ENCODE assay signal across 11 cellular contexts in genomic region chr9:70415041-70415440, GRCh38. TPM values are rescaled to one million over a fixed set of nuclear protein-coding genes. Genes with fewer than 3 reads are reported as not detected.
DNase-seq lines count a peak whose midpoint lies in the region; ATAC-seq and TF ChIP-seq lines count a peak whose summit lies in the region.
"Had no signal": no experiment of that assay in that cellular context is flagged by ENCODE, and none has a peak within 500 bp of the region (broad histone marks: within the 10 kb centered on the region; RNA-seq: fewer than 3 reads in every experiment).

No MANE protein-coding gene starts in this region.

- H3K36me3 Mint-ChIP-seq in activated B cell treated with CpG ODN at 0.5 μM for 24 hours (ENCODE audit: low read depth) (peaks cover 12% of the 10 kb centered on the region), progenitor cell of endocrine pancreas (ENCODE audit: insufficient read depth) (no peaks in the 10 kb centered on the region)
- no peaks in the 10 kb centered on the region for H3K36me3 Mint-ChIP-seq in activated T-helper 2 cell treated with anti-CD3 and anti-CD28 coated beads, Interferon-gamma antibody, Interleukin-2, Interleukin-4, amounts not matched to agents 10 μg/mL and 5 μg/mL and 100 μg/mL, durations not matched to agents 14 hours and 24 hours and 36 hours (ENCODE audit: low read depth)

- H3K4me3 Mint-ChIP-seq in activated B cell treated with CpG ODN at 0.5 μM for 24 hours (no peak overlapping the region), progenitor cell of endocrine pancreas (ENCODE audit: low read depth) (no peak overlapping the region)
- no peak overlapping the region for H3K4me3 Mint-ChIP-seq in activated T-helper 2 cell treated with anti-CD3 and anti-CD28 coated beads, Interferon-gamma antibody, Interleukin-2, Interleukin-4, amounts not matched to agents 10 μg/mL and 5 μg/mL and 100 μg/mL, durations not matched to agents 14 hours and 24 hours and 36 hours (ENCODE audit: low read depth)

- no peak overlapping the region for H3K27ac ChIP-seq in DOHH2 (ENCODE audit: low read depth, low read length)

- intact Hi-C loops in activated B cell treated with CpG ODN at 0.5 μM for 24 hours (cut with micrococcal nuclease), result loop anchor here (2.0 to 10.0 kb wide), 4 partner anchors 1380 to 1868 kb away; partner anchors contain the start of gene PIP5K1B
- intact Hi-C loops in activated T-helper 2 cell treated with anti-CD3 and anti-CD28 coated beads, Interferon-gamma antibody, Interleukin-2, Interleukin-4, amounts not matched to agents 10 μg/mL and 5 μg/mL and 100 μg/mL, durations not matched to agents 14 hours and 24 hours and 36 hours (cut with micrococcal nuclease), result loop anchor here (2.0 to 10.0 kb wide), 2 partner anchors 1368 to 1760 kb away; no protein-coding TSS in a partner anchor

- no peaks in the 10 kb centered on the region for H3K27me3 Mint-ChIP-seq in activated B cell treated with CpG ODN at 0.5 μM for 24 hours
- no peaks in the 10 kb centered on the region for H3K27me3 Mint-ChIP-seq in activated T-helper 2 cell treated with anti-CD3 and anti-CD28 coated beads, Interferon-gamma antibody, Interleukin-2, Interleukin-4, amounts not matched to agents 10 μg/mL and 5 μg/mL and 100 μg/mL, durations not matched to agents 14 hours and 24 hours and 36 hours (ENCODE audit: low read depth)
- H3K27me3 Mint-ChIP-seq in progenitor cell of endocrine pancreas, result peaks cover 62% of the 10 kb centered on the region

- no peak for TF ChIP-seq CTCF in DOHH2 (IDR thresholded peaks at IDR 0.05; ENCODE audit: low read depth, low read length, poor library complexity, severe bottlenecking)
- TF ChIP-seq CTCF in activated B cell treated with CpG ODN at 0.5 μM for 24 hours (IDR thresholded peaks at IDR 0.05), result no peak
- TF ChIP-seq CTCF in fibroblast of mammary gland (conservative IDR thresholded peaks at IDR 0.05; ENCODE audit: control insufficient read depth, insufficient read depth, low read depth, low read length), result no peak
- no peak for TF ChIP-seq CTCF in progenitor cell of endocrine pancreas (IDR thresholded peaks at IDR 0.05; ENCODE audit: unreplicated experiment)

- CTCF ChIA-PET in activated B cell treated with CpG ODN at 0.5 μM for 24 hours (lab: Charles Lee), result interaction anchor here (2.2 kb wide), 1 partner anchor 70 kb away, joined by 8 read pairs; no protein-coding TSS in a partner anchor

- H3K4me3 ChIP-seq in DOHH2 (ENCODE audit: low read length), result no peak overlapping the region
- H3K4me3 ChIP-seq in fibroblast of mammary gland (ENCODE audit: control insufficient read depth, low read depth, low read length), result peak overlapping the region; percentile 99
- peak overlapping the region; percentile 94 for H3K4me3 ChIP-seq in skeletal muscle cell (ENCODE audit: low read depth, low read length)

- H3K4me1 ChIP-seq in DOHH2 (ENCODE audit: control insufficient read depth, low read length), result peaks cover 50% of the 10 kb centered on the region

- DNase-seq in activated B cell treated with CpG ODN at 0.5 μM for 24 hours, result no peak
- no peak for DNase-seq in fibroblast of mammary gland (ENCODE audit: low read depth)
- DNase-seq in skeletal muscle cell (ENCODE audit: low read depth), result no peak
- DNase-seq in kidney tubule cell (ENCODE audit: low spot score), result no peak
- no peak for DNase-seq in activated T-helper 2 cell treated with anti-CD3 and anti-CD28 coated beads, Interferon-gamma antibody, Interleukin-2, Interleukin-4, amounts not matched to agents 10 μg/mL and 5 μg/mL and 100 μg/mL, durations not matched to agents 14 hours and 24 hours and 36 hours (ENCODE audit: low spot score)
- DNase-seq in C1 segment of cervical spinal cord (lab: John Stamatoyannopoulos, UW), result no peak
- DNase-seq in progenitor cell of endocrine pancreas (ENCODE audit: low spot score, unreplicated experiment), result no peak
- DNase-seq: activated CD4-positive, CD25-positive, alpha-beta regulatory T cell treated with anti-CD3 and anti-CD28 coated beads, Interleukin-2, amount 50 U/mL, for 72 hours; NCI-H2081; stimulated activated CD4-positive, alpha-beta T cell treated with anti-CD3 and anti-CD28 coated beads, Interleukin-12 subunit alpha, Interleukin-12 subunit beta, amount 100 ng/mL, for 4 hours had no signal

- H3K9me3 Mint-ChIP-seq in activated B cell treated with CpG ODN at 0.5 μM for 24 hours (no peaks in the 10 kb centered on the region), progenitor cell of endocrine pancreas (ENCODE audit: low read depth) (no peaks in the 10 kb centered on the region)
- H3K9me3 Mint-ChIP-seq in activated T-helper 2 cell treated with anti-CD3 and anti-CD28 coated beads, Interferon-gamma antibody, Interleukin-2, Interleukin-4, amounts not matched to agents 10 μg/mL and 5 μg/mL and 100 μg/mL, durations not matched to agents 14 hours and 24 hours and 36 hours, result no peaks in the 10 kb centered on the region

- no peaks in the 10 kb centered on the region for H3K36me3 ChIP-seq in DOHH2 (ENCODE audit: control insufficient read depth, low read length)

- no peaks in the 10 kb centered on the region for H4K20me1 ChIP-seq in DOHH2 (ENCODE audit: control insufficient read depth, insufficient read depth, low read depth, low read length)

- peaks cover 20% of the 10 kb centered on the region for H3F3A ChIP-seq in DOHH2 (ENCODE audit: control insufficient read depth, insufficient read depth)

- peak overlapping the region; percentile 100 for H3K27ac Mint-ChIP-seq in activated B cell treated with CpG ODN at 0.5 μM for 24 hours
- H3K27ac Mint-ChIP-seq in activated T-helper 2 cell treated with anti-CD3 and anti-CD28 coated beads, Interferon-gamma antibody, Interleukin-2, Interleukin-4, amounts not matched to agents 10 μg/mL and 5 μg/mL and 100 μg/mL, durations not matched to agents 14 hours and 24 hours and 36 hours, result no peak overlapping the region
- no peak overlapping the region for H3K27ac Mint-ChIP-seq in progenitor cell of endocrine pancreas

- no peaks in the 10 kb centered on the region for H3K9me3 ChIP-seq in DOHH2 (ENCODE audit: control insufficient read depth, insufficient read depth, low read length)

- H3K4me2 ChIP-seq in DOHH2 (ENCODE audit: low read length), result peak overlapping the region; percentile 78

- no peak for ATAC-seq in activated B cell treated with CpG ODN at 0.5 μM for 24 hours (ENCODE audit: low read depth)

- no peaks in the 10 kb centered on the region for H3K79me2 ChIP-seq in DOHH2 (ENCODE audit: control insufficient read depth, low read length)

- POLR2A ChIA-PET in activated B cell treated with CpG ODN at 0.5 μM for 24 hours (lab: Charles Lee), result interaction anchor here (1.5 to 4.3 kb wide), 2 partner anchors 17 to 157 kb away, joined by 13 to 18 read pairs; partner anchors contain the start of gene SMC5

- peaks cover 16% of the 10 kb centered on the region for H3K27me3 ChIP-seq in DOHH2 (ENCODE audit: control insufficient read depth, low read length)

- no peaks in the 10 kb centered on the region for H3K9me2 ChIP-seq in DOHH2 (replicated peaks; ENCODE audit: control insufficient read depth, low read length)

- H3K4me1 Mint-ChIP-seq in activated B cell treated with CpG ODN at 0.5 μM for 24 hours (peaks cover 50% of the 10 kb centered on the region), progenitor cell of endocrine pancreas (ENCODE audit: low read depth) (peaks cover 7% of the 10 kb centered on the region)
- peaks cover 38% of the 10 kb centered on the region for H3K4me1 Mint-ChIP-seq in activated T-helper 2 cell treated with anti-CD3 and anti-CD28 coated beads, Interferon-gamma antibody, Interleukin-2, Interleukin-4, amounts not matched to agents 10 μg/mL and 5 μg/mL and 100 μg/mL, durations not matched to agents 14 hours and 24 hours and 36 hours (ENCODE audit: low read depth)

RNA-seq across cellular contexts. Expression of gene KLF9, which starts 0.6 kb away (rescaled TPM):
- total RNA-seq in activated B cell treated with CpG ODN at 0.5 μM for 24 hours (5.2 and 6.3 TPM in 2 replicates), progenitor cell of endocrine pancreas (0.47 and 0.57 TPM in 2 replicates)
- 13.5 and 13.7 TPM in 2 replicates for total RNA-seq in activated T-helper 2 cell treated with anti-CD3 and anti-CD28 coated beads, Interferon-gamma antibody, Interleukin-2, Interleukin-4, amounts not matched to agents 10 μg/mL and 5 μg/mL and 100 μg/mL, durations not matched to agents 14 hours and 24 hours and 36 hours
